Comparison of ENCODE assay signal across 1 cellular context in the genomic region with DNA sequence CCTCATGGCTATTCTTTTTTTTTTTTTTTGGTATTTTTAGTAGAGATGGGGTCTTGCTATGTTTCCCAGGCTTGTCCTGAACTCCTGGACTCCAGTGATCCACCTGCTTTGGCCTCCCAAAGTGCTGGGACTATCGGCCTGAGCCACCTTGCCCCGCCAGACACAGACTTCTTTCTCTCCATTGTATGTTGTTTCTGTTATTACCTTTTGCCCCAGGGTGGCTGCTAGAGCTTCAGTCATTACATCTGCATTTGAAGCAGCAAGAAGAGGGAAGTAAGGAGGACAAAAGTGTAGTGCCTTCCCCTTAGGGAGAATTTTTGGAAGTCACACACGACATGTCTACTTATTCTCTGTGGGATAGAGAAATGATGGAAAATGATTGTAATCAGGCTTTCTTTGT.
TF ChIP-seq lines count a peak whose summit lies in the region.

No MANE protein-coding gene starts in this region.

TF ChIP-seq in WTC11, 78 proteins besides CTCF, POLR2A, EP300 and RAD21 (continued from another document):
- TF ChIP-seq, protein P1, sequence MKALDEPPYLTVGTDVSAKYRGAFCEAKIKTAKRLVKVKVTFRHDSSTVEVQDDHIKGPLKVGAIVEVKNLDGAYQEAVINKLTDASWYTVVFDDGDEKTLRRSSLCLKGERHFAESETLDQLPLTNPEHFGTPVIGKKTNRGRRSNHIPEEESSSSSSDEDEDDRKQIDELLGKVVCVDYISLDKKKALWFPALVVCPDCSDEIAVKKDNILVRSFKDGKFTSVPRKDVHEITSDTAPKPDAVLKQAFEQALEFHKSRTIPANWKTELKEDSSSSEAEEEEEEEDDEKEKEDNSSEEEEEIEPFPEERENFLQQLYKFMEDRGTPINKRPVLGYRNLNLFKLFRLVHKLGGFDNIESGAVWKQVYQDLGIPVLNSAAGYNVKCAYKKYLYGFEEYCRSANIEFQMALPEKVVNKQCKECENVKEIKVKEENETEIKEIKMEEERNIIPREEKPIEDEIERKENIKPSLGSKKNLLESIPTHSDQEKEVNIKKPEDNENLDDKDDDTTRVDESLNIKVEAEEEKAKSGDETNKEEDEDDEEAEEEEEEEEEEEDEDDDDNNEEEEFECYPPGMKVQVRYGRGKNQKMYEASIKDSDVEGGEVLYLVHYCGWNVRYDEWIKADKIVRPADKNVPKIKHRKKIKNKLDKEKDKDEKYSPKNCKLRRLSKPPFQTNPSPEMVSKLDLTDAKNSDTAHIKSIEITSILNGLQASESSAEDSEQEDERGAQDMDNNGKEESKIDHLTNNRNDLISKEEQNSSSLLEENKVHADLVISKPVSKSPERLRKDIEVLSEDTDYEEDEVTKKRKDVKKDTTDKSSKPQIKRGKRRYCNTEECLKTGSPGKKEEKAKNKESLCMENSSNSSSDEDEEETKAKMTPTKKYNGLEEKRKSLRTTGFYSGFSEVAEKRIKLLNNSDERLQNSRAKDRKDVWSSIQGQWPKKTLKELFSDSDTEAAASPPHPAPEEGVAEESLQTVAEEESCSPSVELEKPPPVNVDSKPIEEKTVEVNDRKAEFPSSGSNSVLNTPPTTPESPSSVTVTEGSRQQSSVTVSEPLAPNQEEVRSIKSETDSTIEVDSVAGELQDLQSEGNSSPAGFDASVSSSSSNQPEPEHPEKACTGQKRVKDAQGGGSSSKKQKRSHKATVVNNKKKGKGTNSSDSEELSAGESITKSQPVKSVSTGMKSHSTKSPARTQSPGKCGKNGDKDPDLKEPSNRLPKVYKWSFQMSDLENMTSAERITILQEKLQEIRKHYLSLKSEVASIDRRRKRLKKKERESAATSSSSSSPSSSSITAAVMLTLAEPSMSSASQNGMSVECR (CRISPR knock-in tag; IDR thresholded peaks at IDR 0.05; ENCODE audit: borderline replicate concordance): no peak
- TF ChIP-seq ZNF317 (CRISPR knock-in tag; IDR thresholded peaks at IDR 0.05; ENCODE audit: borderline replicate concordance, low read depth): no peak
